In genomic region chr22:35589736-35590079, GRCh38 we compare ENCODE assay signal across 1 cellular context.
TF ChIP-seq lines count a peak whose summit lies in the region.

No MANE protein-coding gene starts in this region.

TF ChIP-seq in HepG2, 621 proteins besides CTCF, POLR2A, EP300 and RAD21:
- TF ChIP-seq ZNF770 (CRISPR knock-in tag; IDR thresholded peaks at IDR 0.05) (0 out of 2 replicates have a peak, but pooled peaks have one; percentile 14), CEBPB (IDR thresholded peaks at IDR 0.05; ENCODE audit: borderline replicate concordance, low read depth, low read length) (peak; percentile 45; the same call in 1 of the 2 replicates), ZNF121 (CRISPR knock-in tag; IDR thresholded peaks at IDR 0.05) (peak; percentile 92), NPAS2 (CRISPR knock-in tag; IDR thresholded peaks at IDR 0.05; ENCODE audit: borderline replicate concordance) (no peak), SNAPC2 (CRISPR knock-in tag; IDR thresholded peaks at IDR 0.05) (no peak), FOXP1 (IDR thresholded peaks at IDR 0.05) (no peak), FOXP1 (CRISPR knock-in tag; IDR thresholded peaks at IDR 0.05) (peak; percentile 25; the same call in 1 of the 2 replicates), FOXP4 (CRISPR knock-in tag; IDR thresholded peaks at IDR 0.05) (peak; percentile 50), CEBPG (CRISPR knock-in tag; IDR thresholded peaks at IDR 0.05) (peak; percentile 52; the same call in 1 of the 2 replicates)
